21 cellular contexts compared by ENCODE assay signal in the genomic region with DNA sequence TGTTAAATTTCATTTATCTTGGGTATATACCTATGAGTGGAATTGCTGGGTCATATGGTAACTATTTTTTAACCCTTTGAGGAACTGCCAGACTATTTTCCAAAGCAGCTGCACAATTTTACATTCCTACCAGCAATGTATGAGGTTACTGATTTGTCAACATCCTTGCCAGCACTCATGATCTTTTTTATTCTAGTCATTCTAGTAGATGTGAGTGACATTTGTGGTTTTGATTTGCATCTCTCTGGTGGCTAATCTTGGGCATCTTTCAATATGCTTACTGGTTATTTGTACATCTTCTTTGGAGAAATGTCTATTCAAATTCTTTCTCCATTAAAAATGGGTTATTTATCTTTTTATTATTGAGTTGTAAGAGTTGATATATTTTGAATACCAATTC.
DNase-seq lines count a peak whose midpoint lies in the region; ATAC-seq lines count a peak whose summit lies in the region.
"Had no signal": no experiment of that assay in that cellular context is flagged by ENCODE, and none has a peak within 500 bp of the region (broad histone marks: within the 10 kb centered on the region; RNA-seq: fewer than 3 reads in every experiment).

No MANE protein-coding gene starts in this region.

- ATAC-seq in GM18861 (IDR thresholded peaks at IDR 0.05; ENCODE audit: unreplicated experiment) (peak; percentile 71), GM19467 (IDR thresholded peaks at IDR 0.05; ENCODE audit: unreplicated experiment) (peak; percentile 64), HG03135 (IDR thresholded peaks at IDR 0.05; ENCODE audit: unreplicated experiment) (peak; percentile 55), HG03045 (IDR thresholded peaks at IDR 0.05; ENCODE audit: unreplicated experiment) (no peak)
- ATAC-seq: activated CD4-positive, CD25-positive, alpha-beta regulatory T cell treated with anti-CD3 and anti-CD28 coated beads, Interleukin-2, amount 50 U/mL, for 24 hours; activated CD8-positive, alpha-beta memory T cell treated with anti-CD3 and anti-CD28 coated beads, Interleukin-2, amount 10 ng/mL, durations not matched to agents 7 days and 5 days; heart left ventricle; pancreas had no signal

- DNase-seq in kidney tubule cell (ENCODE audit: low spot score) (peak; percentile 40), NCI-H187 (lab: John Stamatoyannopoulos, UW) (no peak), putamen (ENCODE audit: low spot score) (no peak)
- DNase-seq: activated CD8-positive, alpha-beta memory T cell treated with anti-CD3 and anti-CD28 coated beads, Interleukin-2, amount 10 ng/mL, durations not matched to agents 7 days and 5 days; activated naive CD4-positive, alpha-beta T cell treated with Interleukin-2 at 50 U/mL for 16 hours; heart left ventricle; immature natural killer cell; mammary epithelial cell; naive B cell; NCI-H1417; NCI-H2171 treated with DMSO at 0.1 percent for 48 hours; NCI-H748 treated with DMSO at 0.1 percent for 48 hours; OCI-M1; pancreas; stimulated activated CD4-positive, alpha-beta T cell treated with anti-CD3 and anti-CD28 coated beads, Interleukin-2, amount 100 ng/mL, for 48 hours; testis had no signal
